Comparison of ENCODE assay signal across 9 cellular contexts in the genomic region with DNA sequence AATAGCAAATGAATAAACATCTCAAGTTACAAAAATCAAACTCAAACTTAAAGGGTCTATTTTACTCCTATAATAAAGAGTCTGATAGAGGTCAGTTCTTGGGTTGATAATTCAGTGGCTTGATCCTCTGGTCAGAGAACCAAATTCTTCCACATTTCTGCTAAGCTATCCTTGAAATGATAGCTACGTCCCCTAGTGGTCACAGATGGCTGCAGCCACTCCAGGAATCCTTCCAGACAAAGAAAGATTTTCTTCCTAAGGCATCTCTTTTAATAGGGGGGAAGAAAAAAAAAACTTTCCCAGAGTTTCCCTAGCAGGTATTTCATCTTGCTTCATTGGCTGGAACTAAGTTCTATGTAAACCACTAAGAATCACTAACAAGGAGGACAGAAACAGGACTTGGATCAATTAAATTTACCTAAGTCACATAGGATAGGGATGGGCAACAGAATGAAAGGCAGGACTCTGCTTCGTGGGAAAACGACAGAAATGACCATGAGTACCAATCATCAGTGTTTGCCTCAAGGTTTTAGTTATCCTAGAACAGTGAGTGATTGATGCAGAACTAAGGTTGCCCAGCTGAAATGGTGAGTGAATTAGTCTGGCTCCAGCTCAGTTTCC.
DNase-seq lines count a peak whose midpoint lies in the region; ATAC-seq and TF ChIP-seq lines count a peak whose summit lies in the region.
"Had no signal": no experiment of that assay in that cellular context is flagged by ENCODE, and none has a peak within 500 bp of the region (broad histone marks: within the 10 kb centered on the region; RNA-seq: fewer than 3 reads in every experiment).

No MANE protein-coding gene starts in this region.

- no peak overlapping the region for H3K27ac ChIP-seq in endodermal cell (ENCODE audit: low read depth, low read length)
- H3K27ac ChIP-seq: SJSA1 had no signal

- H3K4me1 ChIP-seq in endodermal cell (ENCODE audit: control insufficient read depth, insufficient read depth, low read length), result no peaks in the 10 kb centered on the region
- H3K4me1 ChIP-seq: SJSA1 had no signal

- peak; percentile 96 for TF ChIP-seq CTCF in endodermal cell (conservative IDR thresholded peaks at IDR 0.05)

- no peaks in the 10 kb centered on the region for H3K36me3 Mint-ChIP-seq in endodermal cell (ENCODE audit: low read depth)

- WGBS in endodermal cell (ENCODE audit: insufficient coverage in 1 of 2, insufficient read length in 1 of 2), 2 experiments, result 56 to 61% methylated on average over 3 of the region's 3 CpGs

- no peak overlapping the region for H3K4me3 ChIP-seq in endodermal cell (ENCODE audit: low read length)
- H3K4me3 ChIP-seq: SJSA1 had no signal

- H3K9me3 ChIP-seq in endodermal cell (ENCODE audit: control insufficient read depth, low read length), result no peaks in the 10 kb centered on the region
- H3K9me3 ChIP-seq: SJSA1 had no signal

- no peak overlapping the region for H3K27ac Mint-ChIP-seq in endodermal cell

- H3K9ac ChIP-seq in endodermal cell (ENCODE audit: extremely low read depth, low read length, poor library complexity, severe bottlenecking), result no peak overlapping the region

- no peak overlapping the region for H3K4me3 Mint-ChIP-seq in endodermal cell

- H3K9me3 Mint-ChIP-seq in endodermal cell, result no peaks in the 10 kb centered on the region

- H3K36me3 ChIP-seq in endodermal cell (ENCODE audit: control insufficient read depth, insufficient read depth, low read length), result no peaks in the 10 kb centered on the region
- H3K36me3 ChIP-seq: SJSA1 had no signal

- no peaks in the 10 kb centered on the region for H3K27me3 ChIP-seq in endodermal cell (ENCODE audit: control insufficient read depth, insufficient read depth, low read length, poor library complexity, severe bottlenecking)
- H3K27me3 ChIP-seq: SJSA1 had no signal

- DNase-seq in DMS 273 (lab: John Stamatoyannopoulos, UW; ENCODE audit: unreplicated experiment) (peak; percentile 44), DMS 273 treated with DMSO at 0.1 percent for 48 hours (lab: John Stamatoyannopoulos, UW) (no peak), NCI-H2029 (lab: John Stamatoyannopoulos, UW) (peak; percentile 5), endodermal cell (peak; percentile 78), renal cortical epithelial cell (ENCODE audit: low read depth) (peak; percentile 47), mesenteric fat pad (ENCODE audit: low spot score) (no peak), KG1 (lab: John Stamatoyannopoulos, UW) (no peak)

- no peaks in the 10 kb centered on the region for H3K27me3 Mint-ChIP-seq in endodermal cell (ENCODE audit: insufficient read depth)

- ATAC-seq in HG02973 (IDR thresholded peaks at IDR 0.05; ENCODE audit: unreplicated experiment), result no peak

- no peaks in the 10 kb centered on the region for H3K4me1 Mint-ChIP-seq in endodermal cell

Comparison
In these comparisons a context has a peak if more than half of its experiments do, and no peak if none do; other contexts are left out.
1. DNase-seq: peak in DMS 273 (single experiment), NCI-H2029 (single experiment), endodermal cell (single experiment) and renal cortical epithelial cell (single experiment); none in DMS 273 treated with DMSO at 0.1 percent for 48 hours (single experiment), mesenteric fat pad (single experiment) and KG1 (single experiment).